Comparison of ENCODE assay signal across 1 cellular context in genomic region chr15:39649765-39650164, GRCh38.
TF ChIP-seq lines count a peak whose summit lies in the region.

No MANE protein-coding gene starts in this region.

TF ChIP-seq in H1, 55 proteins besides CTCF, POLR2A, EP300 and RAD21 (continued from another document):
- TF ChIP-seq PHF8 (conservative IDR thresholded peaks at IDR 0.05; ENCODE audit: low read depth, low read length) (no peak), CREB1 (IDR thresholded peaks at IDR 0.05) (no peak)
